Comparison of ENCODE assay signal across 8 cellular contexts in the genomic region with DNA sequence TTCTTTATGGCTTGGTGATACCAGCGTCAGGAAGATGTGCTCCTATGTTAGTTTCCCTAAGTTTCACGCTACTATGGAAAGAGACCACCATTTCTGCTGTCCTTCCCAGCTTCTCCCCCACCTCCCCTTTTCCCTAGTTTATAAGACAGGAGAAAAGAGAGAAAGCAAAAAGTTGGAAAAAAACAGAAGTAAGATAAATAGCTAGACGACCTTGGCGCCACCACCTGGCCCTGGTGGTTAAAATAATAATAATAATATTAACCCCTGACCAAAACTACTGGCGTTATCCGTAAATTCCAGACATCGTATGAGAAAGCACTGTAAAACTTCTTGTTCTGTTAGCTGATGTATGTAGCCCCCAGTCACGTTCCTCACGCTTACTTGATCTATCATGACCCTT. TPM values are rescaled to one million over a fixed set of nuclear protein-coding genes. Genes with fewer than 3 reads are reported as not detected.
A peak's percentile ranks its signal among the peaks of the same experiment; 100 is the strongest.
DNase-seq lines count a peak whose midpoint lies in the region; ATAC-seq and TF ChIP-seq lines count a peak whose summit lies in the region.
"Not testable (repeated sequence)": the region's sequence is repeated elsewhere in the genome, so short reads cannot be mapped to it uniquely, and the experiment has no call there.

No MANE protein-coding gene starts in this region.

- H3K4me2 ChIP-seq in DOHH2 (ENCODE audit: low read length) (peak overlapping the region; percentile 87), mammary epithelial cell (ENCODE audit: insufficient read depth, low read depth, low read length) (peak overlapping the region; percentile 91), mesenchymal stem cell (ENCODE audit: low read length, poor library complexity, severe bottlenecking) (peak overlapping the region; percentile 92)

- not testable (repeated sequence) for BruUV-seq in mammary epithelial cell (replicated peaks; lab: Mats Ljungman, UMichigan)

- H4K8ac ChIP-seq in mesenchymal stem cell (ENCODE audit: low read length) = not testable (repeated sequence)

- H3K4ac ChIP-seq in mesenchymal stem cell (ENCODE audit: low read depth in 1 of 2, low read length in 2 of 2) = not testable (repeated sequence)

- H3K79me1 ChIP-seq in mesenchymal stem cell (replicated peaks; ENCODE audit: low read length, poor library complexity, severe bottlenecking) = peaks cover 16% of the 10 kb centered on the region

- intact Hi-C loops in activated CD4-positive, alpha-beta memory T cell treated with anti-CD3 and anti-CD28 coated beads for 36 hours (cut with micrococcal nuclease) = loop anchor here (5.0 kb wide), 1 partner anchor 47 kb away; no protein-coding TSS in a partner anchor
- intact Hi-C loops in mammary epithelial cell (cut with micrococcal nuclease) = loop anchor here (5.0 to 10.0 kb wide), 2 partner anchors 152 to 489 kb away; no protein-coding TSS in a partner anchor
- intact Hi-C loops in psoas muscle (cut with DNase I) = loop anchor here in 1 of 2 donors (5.0 kb wide), 1 partner anchor 152 kb away; no protein-coding TSS in a partner anchor

- H3K9ac ChIP-seq in mammary epithelial cell (ENCODE audit: insufficient read depth, low read length) (peak overlapping the region; percentile 87), mesenchymal stem cell (ENCODE audit: low read length) (peak overlapping the region; percentile 85)

- peak; percentile 39 for DNase-seq in NAMALWA (ENCODE audit: low spot score)
- not testable (repeated sequence) for DNase-seq in activated CD4-positive, alpha-beta memory T cell treated with anti-CD3 and anti-CD28 coated beads for 36 hours; mammary epithelial cell; foreskin fibroblast; mesenchymal stem cell; psoas muscle

- not testable (repeated sequence) for H3K23ac ChIP-seq in mesenchymal stem cell (ENCODE audit: low read length in 2 of 2)

- not testable (repeated sequence) for H3K9me2 ChIP-seq in DOHH2 (replicated peaks; ENCODE audit: control insufficient read depth, low read length)

- H3K14ac ChIP-seq in mesenchymal stem cell (ENCODE audit: low read length in 2 of 2) = not testable (repeated sequence)

- peak overlapping the region; percentile 81 for H3K27ac Mint-ChIP-seq in activated CD4-positive, alpha-beta memory T cell treated with anti-CD3 and anti-CD28 coated beads for 36 hours

- dilution Hi-C loops in mammary epithelial cell (cut with HindIII; ENCODE audit: low sequenced_read_pairs) = not testable (repeated sequence)

- H2BK5ac ChIP-seq in mesenchymal stem cell (ENCODE audit: low read depth, low read length, poor library complexity, severe bottlenecking) = not testable (repeated sequence)

- H3K27me3 ChIP-seq in DOHH2 (ENCODE audit: control insufficient read depth, low read length); mammary epithelial cell (ENCODE audit: insufficient read depth, low read length); mesenchymal stem cell (ENCODE audit: control insufficient read depth in 1 of 2, insufficient read depth in 1 of 2, low read length in 2 of 2); psoas muscle (ENCODE audit: insufficient read depth in 3 of 3, low read length in 2 of 3): not testable (repeated sequence)

- H3K4me1 Mint-ChIP-seq in activated CD4-positive, alpha-beta memory T cell treated with anti-CD3 and anti-CD28 coated beads for 36 hours (ENCODE audit: low read depth) = peaks cover 24% of the 10 kb centered on the region

- H4K91ac ChIP-seq in mesenchymal stem cell (ENCODE audit: low read length) = not testable (repeated sequence)

- not testable (repeated sequence) for ATAC-seq in psoas muscle

- not testable (repeated sequence) for H3K27me3 Mint-ChIP-seq in activated CD4-positive, alpha-beta memory T cell treated with anti-CD3 and anti-CD28 coated beads for 36 hours

- in situ Hi-C loops in mammary epithelial cell (cut with MboI; ENCODE audit: low sequenced_read_pairs in 2 of 2) = not testable (repeated sequence)

- peaks cover 21% of the 10 kb centered on the region for H3K36me3 ChIP-seq in DOHH2 (ENCODE audit: control insufficient read depth, low read length)
- H3K36me3 ChIP-seq in mammary epithelial cell (ENCODE audit: insufficient read depth, low read length); mesenchymal stem cell (ENCODE audit: control insufficient read depth in 1 of 2, insufficient read depth in 2 of 2, low read depth in 1 of 2, low read length in 2 of 2); psoas muscle (ENCODE audit: insufficient read depth in 1 of 2, low read depth in 1 of 2); urinary bladder (ENCODE audit: insufficient read depth): not testable (repeated sequence)

- H3K36me3 Mint-ChIP-seq in activated CD4-positive, alpha-beta memory T cell treated with anti-CD3 and anti-CD28 coated beads for 36 hours = peaks cover 11% of the 10 kb centered on the region

- not testable (repeated sequence) for H2AK5ac ChIP-seq in mesenchymal stem cell (ENCODE audit: low read length, severe bottlenecking)

- peak overlapping the region; percentile 96 for H2AFZ ChIP-seq in mammary epithelial cell (ENCODE audit: low read depth, low read length)
- not testable (repeated sequence) for H2AFZ ChIP-seq in mesenchymal stem cell (ENCODE audit: low read depth, low read length)

- not testable (repeated sequence) for H3K18ac ChIP-seq in mesenchymal stem cell (ENCODE audit: low read depth in 1 of 2, low read length in 2 of 2)

- H3K9me3 ChIP-seq in DOHH2 (ENCODE audit: control insufficient read depth, insufficient read depth, low read length); mammary epithelial cell (replicated peaks; ENCODE audit: insufficient read depth, low read length); mesenchymal stem cell (ENCODE audit: control insufficient read depth, low read length); psoas muscle: not testable (repeated sequence)

- H2BK12ac ChIP-seq in mesenchymal stem cell (ENCODE audit: low read length in 2 of 2) = not testable (repeated sequence)

- not testable (repeated sequence) for H3K9me3 Mint-ChIP-seq in activated CD4-positive, alpha-beta memory T cell treated with anti-CD3 and anti-CD28 coated beads for 36 hours

- H3K27ac ChIP-seq in DOHH2 (ENCODE audit: low read depth, low read length) = peak overlapping the region; percentile 62
- peak overlapping the region; percentile 64 for H3K27ac ChIP-seq in mammary epithelial cell (ENCODE audit: insufficient read depth, low read depth, low read length)
- H3K27ac ChIP-seq in mesenchymal stem cell (ENCODE audit: low read length, poor library complexity, severe bottlenecking) = not testable (repeated sequence)
- H3K27ac ChIP-seq in psoas muscle = peak overlapping the region; percentile 78
- H3K27ac ChIP-seq in urinary bladder (ENCODE audit: low read depth) = peak overlapping the region; percentile 30

- POLR2A ChIA-PET in activated CD4-positive, alpha-beta memory T cell treated with anti-CD3 and anti-CD28 coated beads for 36 hours (lab: Charles Lee) = not testable (repeated sequence)

- TF ChIP-seq CTCF in DOHH2 (IDR thresholded peaks at IDR 0.05; ENCODE audit: low read depth, low read length, poor library complexity, severe bottlenecking); foreskin fibroblast (IDR thresholded peaks at IDR 0.05; ENCODE audit: low read depth, low read length); psoas muscle (IDR thresholded peaks at IDR 0.05): not testable (repeated sequence)
- TF ChIP-seq CTCF in mammary epithelial cell (conservative IDR thresholded peaks at IDR 0.05 in 1 of 2, IDR thresholded peaks at IDR 0.05 in 1 of 2; ENCODE audit: extremely low read depth in 1 of 2, insufficient read depth in 1 of 2, low read depth in 1 of 2, low read length in 2 of 2) = peak in 1 of 2 donors; percentile 16

- H2BK15ac ChIP-seq in mesenchymal stem cell (ENCODE audit: low read depth, poor library complexity, severe bottlenecking) = not testable (repeated sequence)

- H3K4me3 ChIP-seq in DOHH2 (ENCODE audit: low read length) (peak overlapping the region; percentile 98), mammary epithelial cell (replicated peaks in 1 of 3; ENCODE audit: insufficient read depth in 1 of 3, low read depth in 2 of 3, low read length in 3 of 3) (peak overlapping the region; percentile 73 to 97 (median 95)), foreskin fibroblast (ENCODE audit: low read depth in 1 of 2, low read length in 2 of 2) (peak overlapping the region; percentile 73 to 93), mesenchymal stem cell (ENCODE audit: insufficient read depth in 1 of 2, low read depth in 1 of 2, low read length in 2 of 2) (peak overlapping the region in 1 of 2 experiments; percentile 86), psoas muscle (peak overlapping the region; percentile 93), urinary bladder (ENCODE audit: low read depth, low read length) (peak overlapping the region; percentile 86)

- peaks cover 29% of the 10 kb centered on the region for H3K79me2 ChIP-seq in DOHH2 (ENCODE audit: control insufficient read depth, low read length)
- peaks cover 30% of the 10 kb centered on the region for H3K79me2 ChIP-seq in mammary epithelial cell (ENCODE audit: insufficient read depth, low read length)

- WGBS in mammary epithelial cell (ENCODE audit: low coverage, missing lambda C conversion rate) = 9% methylated on average over 6 of the region's 9 CpGs
- 18% methylated on average over 6 of the region's 9 CpGs for WGBS in mesenchymal stem cell
- WGBS in psoas muscle, 3 donors = 9 to 10% (median 9%) methylated on average over 9 of the region's 9 CpGs
- 6% methylated on average over 9 of the region's 9 CpGs for WGBS in urinary bladder

- H3K4me1 ChIP-seq in DOHH2 (ENCODE audit: control insufficient read depth, low read length) = peaks cover 20% of the 10 kb centered on the region
- peaks cover 26% of the 10 kb centered on the region for H3K4me1 ChIP-seq in mammary epithelial cell (ENCODE audit: insufficient read depth, low read length)
- H3K4me1 ChIP-seq in mesenchymal stem cell (ENCODE audit: control insufficient read depth, insufficient read depth, low read depth, low read length); urinary bladder (ENCODE audit: insufficient read depth): not testable (repeated sequence)
- H3K4me1 ChIP-seq in psoas muscle = peaks cover 12% of the 10 kb centered on the region

- not testable (repeated sequence) for H2BK120ac ChIP-seq in mesenchymal stem cell (ENCODE audit: low read depth, low read length)

- not testable (repeated sequence) for H4K20me1 ChIP-seq in DOHH2 (ENCODE audit: control insufficient read depth, insufficient read depth, low read depth, low read length); mammary epithelial cell (ENCODE audit: insufficient read depth, low read length)

- CTCF ChIA-PET in activated CD4-positive, alpha-beta memory T cell treated with anti-CD3 and anti-CD28 coated beads for 36 hours (lab: Charles Lee) = interaction anchor here (1.1 to 1.5 kb wide), 5 partner anchors 22 to 223 kb away, joined by 3 to 7 read pairs (median 4); no protein-coding TSS in a partner anchor
- CTCF ChIA-PET in mammary epithelial cell (lab: Charles Lee; ENCODE audit: low non-redundant PET) = interaction anchor here (0.6 to 0.7 kb wide), 4 partner anchors 9 to 274 kb away, joined by 3 to 12 read pairs (median 4); no protein-coding TSS in a partner anchor

- not testable (repeated sequence) for H3F3A ChIP-seq in DOHH2 (ENCODE audit: control insufficient read depth, insufficient read depth)

- peak overlapping the region; percentile 92 for H3K4me3 Mint-ChIP-seq in activated CD4-positive, alpha-beta memory T cell treated with anti-CD3 and anti-CD28 coated beads for 36 hours

RNA-seq across cellular contexts. Expression of gene PGM2, which starts 1.0 kb away (rescaled TPM):
- total RNA-seq in activated CD4-positive, alpha-beta memory T cell treated with anti-CD3 and anti-CD28 coated beads for 36 hours = 10 to 100 TPM; 65.7 to 66.0 TPM
- total RNA-seq in mammary epithelial cell = 10 to 100 TPM; 18.5 to 33.0 TPM
- 21.7 TPM for polyA plus RNA-seq in mammary epithelial cell
- 59.4 TPM for polyA minus RNA-seq in mammary epithelial cell
- 7.1 TPM for polyA plus RNA-seq in mesenchymal stem cell (2013, experiment 1 of 2)
- polyA plus RNA-seq in mesenchymal stem cell (2013, experiment 2 of 2) = 6.9 TPM
- total RNA-seq in psoas muscle = 1 to 10 TPM; 2.5 to 4.7 (median 4.0) TPM
- 1 to 10 TPM; 1.1 to 1.8 (median 1.4) TPM for polyA plus RNA-seq in psoas muscle
- 50.3 TPM for total RNA-seq in urinary bladder
- polyA plus RNA-seq in urinary bladder = 12.9 TPM
